In the genomic region with DNA sequence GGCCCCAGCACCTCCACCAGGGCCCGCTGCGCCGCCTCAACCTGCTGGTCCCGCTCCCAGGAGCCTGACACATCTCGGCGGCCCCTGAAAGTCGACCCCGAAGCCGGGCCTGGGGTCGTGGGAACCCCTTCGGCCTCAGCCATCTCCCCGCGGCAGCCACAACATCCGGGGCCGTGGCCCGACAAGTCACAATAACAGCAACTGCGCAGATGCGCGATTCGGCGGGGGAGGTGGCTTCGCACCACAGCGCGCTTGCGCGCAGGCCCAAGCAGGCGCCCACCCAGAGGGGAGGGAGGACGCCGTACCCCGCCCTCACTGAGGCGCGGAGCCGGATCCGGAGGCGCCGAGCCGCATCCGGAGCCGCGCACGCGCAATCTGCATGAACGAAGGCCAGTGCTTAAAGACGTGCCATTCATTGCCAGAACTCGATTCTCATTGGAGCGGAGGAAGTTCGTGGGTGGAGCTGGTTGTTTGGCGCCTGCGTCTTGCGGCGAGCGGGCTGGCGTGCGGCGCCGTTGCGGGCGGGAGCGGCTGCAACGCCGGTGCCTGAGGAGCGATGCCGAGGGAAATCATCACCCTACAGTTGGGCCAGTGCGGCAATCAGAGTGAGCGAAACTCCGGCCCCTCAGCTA, we compare ENCODE assay signal across 1 cellular context.
TF ChIP-seq lines count a peak whose summit lies in the region.

A gene with protein sequence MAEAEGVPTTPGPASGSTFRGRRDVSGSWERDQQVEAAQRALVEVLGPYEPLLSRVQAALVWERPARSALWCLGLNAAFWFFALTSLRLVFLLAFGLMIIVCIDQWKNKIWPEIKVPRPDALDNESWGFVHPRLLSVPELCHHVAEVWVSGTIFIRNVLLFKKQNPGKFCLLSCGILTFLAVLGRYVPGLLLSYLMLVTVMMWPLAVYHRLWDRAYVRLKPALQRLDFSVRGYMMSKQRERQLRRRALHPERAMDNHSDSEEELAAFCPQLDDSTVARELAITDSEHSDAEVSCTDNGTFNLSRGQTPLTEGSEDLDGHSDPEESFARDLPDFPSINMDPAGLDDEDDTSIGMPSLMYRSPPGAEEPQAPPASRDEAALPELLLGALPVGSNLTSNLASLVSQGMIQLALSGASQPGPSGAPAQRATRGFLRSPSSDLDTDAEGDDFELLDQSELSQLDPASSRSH (minus strand): TSS at position 193 of the 632 bp plus-strand sequence. CDS start 50 bp downstream, at position 143.
A gene (plus strand): TSS at position 502 of the 632 bp plus-strand sequence. CDS start 55 bp downstream, at position 557.

TF ChIP-seq in K562, 482 proteins besides CTCF, POLR2A, EP300 and RAD21 (continued from another document and continues in another):
- TF ChIP-seq, protein P1, sequence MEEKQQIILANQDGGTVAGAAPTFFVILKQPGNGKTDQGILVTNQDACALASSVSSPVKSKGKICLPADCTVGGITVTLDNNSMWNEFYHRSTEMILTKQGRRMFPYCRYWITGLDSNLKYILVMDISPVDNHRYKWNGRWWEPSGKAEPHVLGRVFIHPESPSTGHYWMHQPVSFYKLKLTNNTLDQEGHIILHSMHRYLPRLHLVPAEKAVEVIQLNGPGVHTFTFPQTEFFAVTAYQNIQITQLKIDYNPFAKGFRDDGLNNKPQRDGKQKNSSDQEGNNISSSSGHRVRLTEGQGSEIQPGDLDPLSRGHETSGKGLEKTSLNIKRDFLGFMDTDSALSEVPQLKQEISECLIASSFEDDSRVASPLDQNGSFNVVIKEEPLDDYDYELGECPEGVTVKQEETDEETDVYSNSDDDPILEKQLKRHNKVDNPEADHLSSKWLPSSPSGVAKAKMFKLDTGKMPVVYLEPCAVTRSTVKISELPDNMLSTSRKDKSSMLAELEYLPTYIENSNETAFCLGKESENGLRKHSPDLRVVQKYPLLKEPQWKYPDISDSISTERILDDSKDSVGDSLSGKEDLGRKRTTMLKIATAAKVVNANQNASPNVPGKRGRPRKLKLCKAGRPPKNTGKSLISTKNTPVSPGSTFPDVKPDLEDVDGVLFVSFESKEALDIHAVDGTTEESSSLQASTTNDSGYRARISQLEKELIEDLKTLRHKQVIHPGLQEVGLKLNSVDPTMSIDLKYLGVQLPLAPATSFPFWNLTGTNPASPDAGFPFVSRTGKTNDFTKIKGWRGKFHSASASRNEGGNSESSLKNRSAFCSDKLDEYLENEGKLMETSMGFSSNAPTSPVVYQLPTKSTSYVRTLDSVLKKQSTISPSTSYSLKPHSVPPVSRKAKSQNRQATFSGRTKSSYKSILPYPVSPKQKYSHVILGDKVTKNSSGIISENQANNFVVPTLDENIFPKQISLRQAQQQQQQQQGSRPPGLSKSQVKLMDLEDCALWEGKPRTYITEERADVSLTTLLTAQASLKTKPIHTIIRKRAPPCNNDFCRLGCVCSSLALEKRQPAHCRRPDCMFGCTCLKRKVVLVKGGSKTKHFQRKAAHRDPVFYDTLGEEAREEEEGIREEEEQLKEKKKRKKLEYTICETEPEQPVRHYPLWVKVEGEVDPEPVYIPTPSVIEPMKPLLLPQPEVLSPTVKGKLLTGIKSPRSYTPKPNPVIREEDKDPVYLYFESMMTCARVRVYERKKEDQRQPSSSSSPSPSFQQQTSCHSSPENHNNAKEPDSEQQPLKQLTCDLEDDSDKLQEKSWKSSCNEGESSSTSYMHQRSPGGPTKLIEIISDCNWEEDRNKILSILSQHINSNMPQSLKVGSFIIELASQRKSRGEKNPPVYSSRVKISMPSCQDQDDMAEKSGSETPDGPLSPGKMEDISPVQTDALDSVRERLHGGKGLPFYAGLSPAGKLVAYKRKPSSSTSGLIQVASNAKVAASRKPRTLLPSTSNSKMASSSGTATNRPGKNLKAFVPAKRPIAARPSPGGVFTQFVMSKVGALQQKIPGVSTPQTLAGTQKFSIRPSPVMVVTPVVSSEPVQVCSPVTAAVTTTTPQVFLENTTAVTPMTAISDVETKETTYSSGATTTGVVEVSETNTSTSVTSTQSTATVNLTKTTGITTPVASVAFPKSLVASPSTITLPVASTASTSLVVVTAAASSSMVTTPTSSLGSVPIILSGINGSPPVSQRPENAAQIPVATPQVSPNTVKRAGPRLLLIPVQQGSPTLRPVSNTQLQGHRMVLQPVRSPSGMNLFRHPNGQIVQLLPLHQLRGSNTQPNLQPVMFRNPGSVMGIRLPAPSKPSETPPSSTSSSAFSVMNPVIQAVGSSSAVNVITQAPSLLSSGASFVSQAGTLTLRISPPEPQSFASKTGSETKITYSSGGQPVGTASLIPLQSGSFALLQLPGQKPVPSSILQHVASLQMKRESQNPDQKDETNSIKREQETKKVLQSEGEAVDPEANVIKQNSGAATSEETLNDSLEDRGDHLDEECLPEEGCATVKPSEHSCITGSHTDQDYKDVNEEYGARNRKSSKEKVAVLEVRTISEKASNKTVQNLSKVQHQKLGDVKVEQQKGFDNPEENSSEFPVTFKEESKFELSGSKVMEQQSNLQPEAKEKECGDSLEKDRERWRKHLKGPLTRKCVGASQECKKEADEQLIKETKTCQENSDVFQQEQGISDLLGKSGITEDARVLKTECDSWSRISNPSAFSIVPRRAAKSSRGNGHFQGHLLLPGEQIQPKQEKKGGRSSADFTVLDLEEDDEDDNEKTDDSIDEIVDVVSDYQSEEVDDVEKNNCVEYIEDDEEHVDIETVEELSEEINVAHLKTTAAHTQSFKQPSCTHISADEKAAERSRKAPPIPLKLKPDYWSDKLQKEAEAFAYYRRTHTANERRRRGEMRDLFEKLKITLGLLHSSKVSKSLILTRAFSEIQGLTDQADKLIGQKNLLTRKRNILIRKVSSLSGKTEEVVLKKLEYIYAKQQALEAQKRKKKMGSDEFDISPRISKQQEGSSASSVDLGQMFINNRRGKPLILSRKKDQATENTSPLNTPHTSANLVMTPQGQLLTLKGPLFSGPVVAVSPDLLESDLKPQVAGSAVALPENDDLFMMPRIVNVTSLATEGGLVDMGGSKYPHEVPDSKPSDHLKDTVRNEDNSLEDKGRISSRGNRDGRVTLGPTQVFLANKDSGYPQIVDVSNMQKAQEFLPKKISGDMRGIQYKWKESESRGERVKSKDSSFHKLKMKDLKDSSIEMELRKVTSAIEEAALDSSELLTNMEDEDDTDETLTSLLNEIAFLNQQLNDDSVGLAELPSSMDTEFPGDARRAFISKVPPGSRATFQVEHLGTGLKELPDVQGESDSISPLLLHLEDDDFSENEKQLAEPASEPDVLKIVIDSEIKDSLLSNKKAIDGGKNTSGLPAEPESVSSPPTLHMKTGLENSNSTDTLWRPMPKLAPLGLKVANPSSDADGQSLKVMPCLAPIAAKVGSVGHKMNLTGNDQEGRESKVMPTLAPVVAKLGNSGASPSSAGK (IDR thresholded peaks at IDR 0.05), result no peak
- TF ChIP-seq SREBF2 (CRISPR knock-in tag; IDR thresholded peaks at IDR 0.05) (no peak), HDAC1 (IDR thresholded peaks at IDR 0.05) (no peak; a peak in 1 of 4 replicates), POLR2G (IDR thresholded peaks at IDR 0.05; ENCODE audit: low read depth, low read length) (peak; percentile 96), CAMTA2 (CRISPR knock-in tag; conservative IDR thresholded peaks at IDR 0.05) (0 out of 2 replicates have a peak, but pooled peaks have one; percentile 77), KLF10 (CRISPR knock-in tag; IDR thresholded peaks at IDR 0.05) (no peak), SAFB2 (IDR thresholded peaks at IDR 0.05; ENCODE audit: borderline replicate concordance, low read depth, low read length, severe bottlenecking) (no peak), CXXC5 (CRISPR knock-in tag; IDR thresholded peaks at IDR 0.05) (peak; percentile 86), ZNF431 (CRISPR knock-in tag; IDR thresholded peaks at IDR 0.05) (no peak), ZNF354B (CRISPR knock-in tag; IDR thresholded peaks at IDR 0.05) (no peak), MTF1 (CRISPR knock-in tag; IDR thresholded peaks at IDR 0.05; ENCODE audit: borderline replicate concordance) (no peak), RBM34 (IDR thresholded peaks at IDR 0.05; ENCODE audit: borderline replicate concordance, insufficient read depth, low read length) (peak; percentile 40; the same call in 1 of the 2 replicates), SMAD3 (CRISPR knock-in tag; conservative IDR thresholded peaks at IDR 0.05) (no peak), L3MBTL2 (IDR thresholded peaks at IDR 0.05) (peak; percentile 82), SIX5 (IDR thresholded peaks at IDR 0.05; ENCODE audit: borderline replicate concordance in 1 of 2, insufficient read depth in 1 of 2, low read depth in 1 of 2, low read length in 2 of 2) (peak in 1 of 2 experiments; percentile 12; a peak in 1 of 4 replicates)
- TF ChIP-seq, protein P2, sequence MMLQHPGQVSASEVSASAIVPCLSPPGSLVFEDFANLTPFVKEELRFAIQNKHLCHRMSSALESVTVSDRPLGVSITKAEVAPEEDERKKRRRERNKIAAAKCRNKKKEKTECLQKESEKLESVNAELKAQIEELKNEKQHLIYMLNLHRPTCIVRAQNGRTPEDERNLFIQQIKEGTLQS (IDR thresholded peaks at IDR 0.05), result no peak
- TF ChIP-seq, protein P2 (CRISPR knock-in tag; conservative IDR thresholded peaks at IDR 0.05), result peak; percentile 38; the same call in 1 of the 2 replicates
- TF ChIP-seq, protein P3, sequence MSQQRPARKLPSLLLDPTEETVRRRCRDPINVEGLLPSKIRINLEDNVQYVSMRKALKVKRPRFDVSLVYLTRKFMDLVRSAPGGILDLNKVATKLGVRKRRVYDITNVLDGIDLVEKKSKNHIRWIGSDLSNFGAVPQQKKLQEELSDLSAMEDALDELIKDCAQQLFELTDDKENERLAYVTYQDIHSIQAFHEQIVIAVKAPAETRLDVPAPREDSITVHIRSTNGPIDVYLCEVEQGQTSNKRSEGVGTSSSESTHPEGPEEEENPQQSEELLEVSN (IDR thresholded peaks at IDR 0.05; ENCODE audit: borderline replicate concordance in 1 of 2, extremely low read depth in 1 of 2, insufficient read depth in 1 of 2, insufficient read length in 1 of 2, low read depth in 1 of 2, low read length in 1 of 2, poor library complexity in 1 of 2, severe bottlenecking in 1 of 2), result peak; percentile 91 to 94
- TF ChIP-seq, protein P4, sequence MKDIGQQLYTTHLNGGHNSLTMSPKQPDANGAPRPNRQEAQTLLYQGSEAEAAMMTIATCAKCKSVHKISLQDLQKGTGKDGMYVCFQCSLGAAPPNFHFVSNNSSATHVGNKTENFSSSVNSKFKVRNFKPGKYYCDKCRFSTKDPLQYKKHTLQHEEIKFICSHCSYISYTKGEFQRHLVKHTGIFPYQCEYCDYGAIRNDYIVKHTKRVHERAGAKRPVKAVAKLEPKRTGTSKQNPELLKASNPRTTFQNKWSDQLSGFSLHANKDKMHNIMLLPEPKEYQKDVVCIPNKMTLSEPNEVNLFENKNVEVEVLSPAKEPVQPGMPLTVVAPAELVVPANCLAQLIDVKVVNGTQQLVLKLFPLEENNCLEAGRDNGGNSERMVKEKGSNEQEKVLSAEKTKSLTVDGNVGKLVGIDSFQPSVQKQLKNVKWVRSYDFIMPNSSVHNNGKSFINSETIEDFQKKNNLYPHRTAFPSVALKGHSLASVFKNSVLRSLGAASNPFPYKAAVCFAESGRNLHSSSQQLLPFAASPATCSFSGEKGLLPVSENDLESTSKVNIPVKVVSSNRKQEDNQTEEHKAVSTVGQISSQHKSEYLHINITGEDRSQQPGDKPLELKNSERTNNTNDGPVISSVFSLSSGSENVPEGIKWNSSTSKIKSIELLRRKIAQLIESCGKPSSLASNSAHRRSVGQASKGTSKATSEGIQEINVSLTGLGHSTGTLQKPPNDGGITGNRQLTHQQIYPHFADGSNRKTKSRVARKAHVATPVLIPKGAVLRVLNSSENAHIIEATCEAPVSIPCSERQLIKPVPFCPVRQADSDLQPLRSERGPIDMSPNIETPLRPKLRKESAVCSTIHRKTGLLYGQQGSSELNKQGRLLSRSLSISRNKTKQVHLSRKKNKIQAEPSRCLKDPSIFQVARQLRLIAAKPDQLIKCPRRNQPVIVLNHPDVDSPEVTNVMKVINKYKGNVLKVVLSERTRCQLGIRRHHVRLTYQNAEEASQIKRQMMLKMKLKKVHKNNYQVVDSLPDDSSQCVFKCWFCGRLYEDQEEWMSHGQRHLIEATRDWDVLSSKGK (CRISPR knock-in tag; IDR thresholded peaks at IDR 0.05), result no peak
- TF ChIP-seq, protein P5, sequence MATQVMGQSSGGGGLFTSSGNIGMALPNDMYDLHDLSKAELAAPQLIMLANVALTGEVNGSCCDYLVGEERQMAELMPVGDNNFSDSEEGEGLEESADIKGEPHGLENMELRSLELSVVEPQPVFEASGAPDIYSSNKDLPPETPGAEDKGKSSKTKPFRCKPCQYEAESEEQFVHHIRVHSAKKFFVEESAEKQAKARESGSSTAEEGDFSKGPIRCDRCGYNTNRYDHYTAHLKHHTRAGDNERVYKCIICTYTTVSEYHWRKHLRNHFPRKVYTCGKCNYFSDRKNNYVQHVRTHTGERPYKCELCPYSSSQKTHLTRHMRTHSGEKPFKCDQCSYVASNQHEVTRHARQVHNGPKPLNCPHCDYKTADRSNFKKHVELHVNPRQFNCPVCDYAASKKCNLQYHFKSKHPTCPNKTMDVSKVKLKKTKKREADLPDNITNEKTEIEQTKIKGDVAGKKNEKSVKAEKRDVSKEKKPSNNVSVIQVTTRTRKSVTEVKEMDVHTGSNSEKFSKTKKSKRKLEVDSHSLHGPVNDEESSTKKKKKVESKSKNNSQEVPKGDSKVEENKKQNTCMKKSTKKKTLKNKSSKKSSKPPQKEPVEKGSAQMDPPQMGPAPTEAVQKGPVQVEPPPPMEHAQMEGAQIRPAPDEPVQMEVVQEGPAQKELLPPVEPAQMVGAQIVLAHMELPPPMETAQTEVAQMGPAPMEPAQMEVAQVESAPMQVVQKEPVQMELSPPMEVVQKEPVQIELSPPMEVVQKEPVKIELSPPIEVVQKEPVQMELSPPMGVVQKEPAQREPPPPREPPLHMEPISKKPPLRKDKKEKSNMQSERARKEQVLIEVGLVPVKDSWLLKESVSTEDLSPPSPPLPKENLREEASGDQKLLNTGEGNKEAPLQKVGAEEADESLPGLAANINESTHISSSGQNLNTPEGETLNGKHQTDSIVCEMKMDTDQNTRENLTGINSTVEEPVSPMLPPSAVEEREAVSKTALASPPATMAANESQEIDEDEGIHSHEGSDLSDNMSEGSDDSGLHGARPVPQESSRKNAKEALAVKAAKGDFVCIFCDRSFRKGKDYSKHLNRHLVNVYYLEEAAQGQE (CRISPR knock-in tag; IDR thresholded peaks at IDR 0.05; ENCODE audit: low read depth), result no peak
- TF ChIP-seq, protein P6, sequence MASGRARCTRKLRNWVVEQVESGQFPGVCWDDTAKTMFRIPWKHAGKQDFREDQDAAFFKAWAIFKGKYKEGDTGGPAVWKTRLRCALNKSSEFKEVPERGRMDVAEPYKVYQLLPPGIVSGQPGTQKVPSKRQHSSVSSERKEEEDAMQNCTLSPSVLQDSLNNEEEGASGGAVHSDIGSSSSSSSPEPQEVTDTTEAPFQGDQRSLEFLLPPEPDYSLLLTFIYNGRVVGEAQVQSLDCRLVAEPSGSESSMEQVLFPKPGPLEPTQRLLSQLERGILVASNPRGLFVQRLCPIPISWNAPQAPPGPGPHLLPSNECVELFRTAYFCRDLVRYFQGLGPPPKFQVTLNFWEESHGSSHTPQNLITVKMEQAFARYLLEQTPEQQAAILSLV (tag; IDR thresholded peaks at IDR 0.05), result no peak
- TF ChIP-seq, protein P7, sequence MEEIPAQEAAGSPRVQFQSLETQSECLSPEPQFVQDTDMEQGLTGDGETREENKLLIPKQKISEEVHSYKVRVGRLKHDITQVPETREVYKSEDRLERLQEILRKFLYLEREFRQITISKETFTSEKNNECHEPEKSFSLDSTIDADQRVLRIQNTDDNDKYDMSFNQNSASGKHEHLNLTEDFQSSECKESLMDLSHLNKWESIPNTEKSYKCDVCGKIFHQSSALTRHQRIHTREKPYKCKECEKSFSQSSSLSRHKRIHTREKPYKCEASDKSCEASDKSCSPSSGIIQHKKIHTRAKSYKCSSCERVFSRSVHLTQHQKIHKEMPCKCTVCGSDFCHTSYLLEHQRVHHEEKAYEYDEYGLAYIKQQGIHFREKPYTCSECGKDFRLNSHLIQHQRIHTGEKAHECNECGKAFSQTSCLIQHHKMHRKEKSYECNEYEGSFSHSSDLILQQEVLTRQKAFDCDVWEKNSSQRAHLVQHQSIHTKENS (CRISPR knock-in tag; IDR thresholded peaks at IDR 0.05), result no peak
